Comparison of ENCODE assay signal across 1 cellular context in genomic region chr1:39691383-39692151, GRCh38.
TF ChIP-seq lines count a peak whose summit lies in the region.

Gene HPCAL4 (minus strand): TSS chr1:39691433. CDS start chr1:39684603, 6,830 bp downstream.

TF ChIP-seq in K562, 482 proteins besides CTCF, POLR2A, EP300 and RAD21 (continued from another document and continues in another):
- TF ChIP-seq, protein P1, sequence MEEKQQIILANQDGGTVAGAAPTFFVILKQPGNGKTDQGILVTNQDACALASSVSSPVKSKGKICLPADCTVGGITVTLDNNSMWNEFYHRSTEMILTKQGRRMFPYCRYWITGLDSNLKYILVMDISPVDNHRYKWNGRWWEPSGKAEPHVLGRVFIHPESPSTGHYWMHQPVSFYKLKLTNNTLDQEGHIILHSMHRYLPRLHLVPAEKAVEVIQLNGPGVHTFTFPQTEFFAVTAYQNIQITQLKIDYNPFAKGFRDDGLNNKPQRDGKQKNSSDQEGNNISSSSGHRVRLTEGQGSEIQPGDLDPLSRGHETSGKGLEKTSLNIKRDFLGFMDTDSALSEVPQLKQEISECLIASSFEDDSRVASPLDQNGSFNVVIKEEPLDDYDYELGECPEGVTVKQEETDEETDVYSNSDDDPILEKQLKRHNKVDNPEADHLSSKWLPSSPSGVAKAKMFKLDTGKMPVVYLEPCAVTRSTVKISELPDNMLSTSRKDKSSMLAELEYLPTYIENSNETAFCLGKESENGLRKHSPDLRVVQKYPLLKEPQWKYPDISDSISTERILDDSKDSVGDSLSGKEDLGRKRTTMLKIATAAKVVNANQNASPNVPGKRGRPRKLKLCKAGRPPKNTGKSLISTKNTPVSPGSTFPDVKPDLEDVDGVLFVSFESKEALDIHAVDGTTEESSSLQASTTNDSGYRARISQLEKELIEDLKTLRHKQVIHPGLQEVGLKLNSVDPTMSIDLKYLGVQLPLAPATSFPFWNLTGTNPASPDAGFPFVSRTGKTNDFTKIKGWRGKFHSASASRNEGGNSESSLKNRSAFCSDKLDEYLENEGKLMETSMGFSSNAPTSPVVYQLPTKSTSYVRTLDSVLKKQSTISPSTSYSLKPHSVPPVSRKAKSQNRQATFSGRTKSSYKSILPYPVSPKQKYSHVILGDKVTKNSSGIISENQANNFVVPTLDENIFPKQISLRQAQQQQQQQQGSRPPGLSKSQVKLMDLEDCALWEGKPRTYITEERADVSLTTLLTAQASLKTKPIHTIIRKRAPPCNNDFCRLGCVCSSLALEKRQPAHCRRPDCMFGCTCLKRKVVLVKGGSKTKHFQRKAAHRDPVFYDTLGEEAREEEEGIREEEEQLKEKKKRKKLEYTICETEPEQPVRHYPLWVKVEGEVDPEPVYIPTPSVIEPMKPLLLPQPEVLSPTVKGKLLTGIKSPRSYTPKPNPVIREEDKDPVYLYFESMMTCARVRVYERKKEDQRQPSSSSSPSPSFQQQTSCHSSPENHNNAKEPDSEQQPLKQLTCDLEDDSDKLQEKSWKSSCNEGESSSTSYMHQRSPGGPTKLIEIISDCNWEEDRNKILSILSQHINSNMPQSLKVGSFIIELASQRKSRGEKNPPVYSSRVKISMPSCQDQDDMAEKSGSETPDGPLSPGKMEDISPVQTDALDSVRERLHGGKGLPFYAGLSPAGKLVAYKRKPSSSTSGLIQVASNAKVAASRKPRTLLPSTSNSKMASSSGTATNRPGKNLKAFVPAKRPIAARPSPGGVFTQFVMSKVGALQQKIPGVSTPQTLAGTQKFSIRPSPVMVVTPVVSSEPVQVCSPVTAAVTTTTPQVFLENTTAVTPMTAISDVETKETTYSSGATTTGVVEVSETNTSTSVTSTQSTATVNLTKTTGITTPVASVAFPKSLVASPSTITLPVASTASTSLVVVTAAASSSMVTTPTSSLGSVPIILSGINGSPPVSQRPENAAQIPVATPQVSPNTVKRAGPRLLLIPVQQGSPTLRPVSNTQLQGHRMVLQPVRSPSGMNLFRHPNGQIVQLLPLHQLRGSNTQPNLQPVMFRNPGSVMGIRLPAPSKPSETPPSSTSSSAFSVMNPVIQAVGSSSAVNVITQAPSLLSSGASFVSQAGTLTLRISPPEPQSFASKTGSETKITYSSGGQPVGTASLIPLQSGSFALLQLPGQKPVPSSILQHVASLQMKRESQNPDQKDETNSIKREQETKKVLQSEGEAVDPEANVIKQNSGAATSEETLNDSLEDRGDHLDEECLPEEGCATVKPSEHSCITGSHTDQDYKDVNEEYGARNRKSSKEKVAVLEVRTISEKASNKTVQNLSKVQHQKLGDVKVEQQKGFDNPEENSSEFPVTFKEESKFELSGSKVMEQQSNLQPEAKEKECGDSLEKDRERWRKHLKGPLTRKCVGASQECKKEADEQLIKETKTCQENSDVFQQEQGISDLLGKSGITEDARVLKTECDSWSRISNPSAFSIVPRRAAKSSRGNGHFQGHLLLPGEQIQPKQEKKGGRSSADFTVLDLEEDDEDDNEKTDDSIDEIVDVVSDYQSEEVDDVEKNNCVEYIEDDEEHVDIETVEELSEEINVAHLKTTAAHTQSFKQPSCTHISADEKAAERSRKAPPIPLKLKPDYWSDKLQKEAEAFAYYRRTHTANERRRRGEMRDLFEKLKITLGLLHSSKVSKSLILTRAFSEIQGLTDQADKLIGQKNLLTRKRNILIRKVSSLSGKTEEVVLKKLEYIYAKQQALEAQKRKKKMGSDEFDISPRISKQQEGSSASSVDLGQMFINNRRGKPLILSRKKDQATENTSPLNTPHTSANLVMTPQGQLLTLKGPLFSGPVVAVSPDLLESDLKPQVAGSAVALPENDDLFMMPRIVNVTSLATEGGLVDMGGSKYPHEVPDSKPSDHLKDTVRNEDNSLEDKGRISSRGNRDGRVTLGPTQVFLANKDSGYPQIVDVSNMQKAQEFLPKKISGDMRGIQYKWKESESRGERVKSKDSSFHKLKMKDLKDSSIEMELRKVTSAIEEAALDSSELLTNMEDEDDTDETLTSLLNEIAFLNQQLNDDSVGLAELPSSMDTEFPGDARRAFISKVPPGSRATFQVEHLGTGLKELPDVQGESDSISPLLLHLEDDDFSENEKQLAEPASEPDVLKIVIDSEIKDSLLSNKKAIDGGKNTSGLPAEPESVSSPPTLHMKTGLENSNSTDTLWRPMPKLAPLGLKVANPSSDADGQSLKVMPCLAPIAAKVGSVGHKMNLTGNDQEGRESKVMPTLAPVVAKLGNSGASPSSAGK (IDR thresholded peaks at IDR 0.05): no peak
- TF ChIP-seq ZNF316 (IDR thresholded peaks at IDR 0.05) (no peak), ZNF561 (CRISPR knock-in tag; conservative IDR thresholded peaks at IDR 0.05) (no peak), NUFIP1 (IDR thresholded peaks at IDR 0.05; ENCODE audit: partially characterized antibody) (no peak), DIDO1 (tag; IDR thresholded peaks at IDR 0.05; ENCODE audit: low read depth) (no peak), PRPF4 (IDR thresholded peaks at IDR 0.05; ENCODE audit: insufficient read depth, low read depth, low read length, poor library complexity, severe bottlenecking) (no peak), SAFB2 (IDR thresholded peaks at IDR 0.05; ENCODE audit: borderline replicate concordance, low read depth, low read length, severe bottlenecking) (no peak), HBP1 (CRISPR knock-in tag; IDR thresholded peaks at IDR 0.05) (no peak), USF1 (CRISPR knock-in tag; IDR thresholded peaks at IDR 0.05) (no peak), NCOR1 (IDR thresholded peaks at IDR 0.05) (no peak), EHMT2 (IDR thresholded peaks at IDR 0.05) (no peak), ZNF274 (IDR thresholded peaks at IDR 0.05; ENCODE audit: borderline replicate concordance, low read depth, low read length) (no peak), ARID3A (IDR thresholded peaks at IDR 0.05; ENCODE audit: borderline replicate concordance, low read depth, low read length) (no peak), TFAP4 (CRISPR knock-in tag; IDR thresholded peaks at IDR 0.05; ENCODE audit: borderline replicate concordance) (peak; percentile 64; the same call in 1 of the 2 replicates), ZNF511 (CRISPR knock-in tag; IDR thresholded peaks at IDR 0.05) (no peak), ESRRB (CRISPR knock-in tag; IDR thresholded peaks at IDR 0.05; ENCODE audit: borderline replicate concordance) (no peak), ILF3 (IDR thresholded peaks at IDR 0.05; ENCODE audit: borderline replicate concordance) (no peak), ZNF407 (IDR thresholded peaks at IDR 0.05; ENCODE audit: low read depth) (no peak), POLR2AphosphoS2 (IDR thresholded peaks at IDR 0.05; ENCODE audit: low read length) (no peak), ZNF24 (IDR thresholded peaks at IDR 0.05) (no peak), POLR3A (IDR thresholded peaks at IDR 0.05; ENCODE audit: borderline replicate concordance, extremely low read depth, insufficient read depth, insufficient read length) (no peak), NBN (IDR thresholded peaks at IDR 0.05; ENCODE audit: low read depth) (no peak), ZNF644 (tag; IDR thresholded peaks at IDR 0.05; ENCODE audit: low read depth) (no peak)
- TF ChIP-seq, protein P2, sequence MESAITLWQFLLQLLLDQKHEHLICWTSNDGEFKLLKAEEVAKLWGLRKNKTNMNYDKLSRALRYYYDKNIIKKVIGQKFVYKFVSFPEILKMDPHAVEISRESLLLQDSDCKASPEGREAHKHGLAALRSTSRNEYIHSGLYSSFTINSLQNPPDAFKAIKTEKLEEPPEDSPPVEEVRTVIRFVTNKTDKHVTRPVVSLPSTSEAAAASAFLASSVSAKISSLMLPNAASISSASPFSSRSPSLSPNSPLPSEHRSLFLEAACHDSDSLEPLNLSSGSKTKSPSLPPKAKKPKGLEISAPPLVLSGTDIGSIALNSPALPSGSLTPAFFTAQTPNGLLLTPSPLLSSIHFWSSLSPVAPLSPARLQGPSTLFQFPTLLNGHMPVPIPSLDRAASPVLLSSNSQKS (CRISPR knock-in tag; IDR thresholded peaks at IDR 0.05): no peak
